In the genomic region with DNA sequence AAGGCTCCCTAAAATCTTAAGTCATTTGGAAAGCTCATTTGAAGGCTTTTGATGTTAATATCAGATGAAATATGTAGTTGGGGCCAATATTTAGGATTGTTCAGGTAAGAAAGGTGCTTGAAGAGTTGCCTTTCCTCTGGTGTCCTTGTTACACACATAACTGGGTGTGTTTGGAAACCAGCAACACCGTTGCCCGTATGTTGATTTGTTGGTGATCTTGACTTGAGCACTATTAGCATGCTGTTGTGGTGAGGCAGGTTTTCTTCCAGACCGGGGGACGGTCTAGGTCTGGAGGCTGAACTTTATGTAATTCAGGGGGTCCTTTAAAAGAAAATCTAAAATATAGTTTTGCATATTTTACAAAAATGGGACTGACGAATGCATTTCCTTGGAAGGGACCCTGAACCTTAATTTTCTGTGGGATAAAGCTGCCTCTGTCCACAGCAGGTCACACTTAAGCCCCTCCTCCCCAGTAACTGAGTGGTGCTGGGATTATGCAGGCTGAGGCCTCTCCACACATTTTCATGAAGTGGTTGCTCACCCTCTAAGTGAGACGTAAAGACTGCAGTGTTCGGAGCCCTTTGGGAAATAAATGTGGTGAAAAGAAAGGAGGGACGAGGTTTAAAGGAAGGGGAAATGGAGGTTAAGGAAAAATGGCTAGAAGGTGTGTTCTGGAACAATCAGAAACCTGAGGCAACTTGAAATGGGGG, we compare ENCODE assay signal across 7 cellular contexts. TPM values are rescaled to one million over a fixed set of nuclear protein-coding genes. Genes with fewer than 3 reads are reported as not detected.
DNase-seq lines count a peak whose midpoint lies in the region; ATAC-seq and TF ChIP-seq lines count a peak whose summit lies in the region.

No MANE protein-coding gene starts in this region.

- DNase-seq in adrenal gland = no peak
- DNase-seq in testis = no peak
- DNase-seq in NCI-H1930 (lab: John Stamatoyannopoulos, UW) = no peak

- TF ChIP-seq POLR2A in adrenal gland (IDR thresholded peaks at IDR 0.05) = no peak
- TF ChIP-seq POLR2A in testis (IDR thresholded peaks at IDR 0.05) = no peak

- H3K9ac ChIP-seq in HUES48 (ENCODE audit: low read depth, low read length) = peak overlapping the region; percentile 96

- H3K4me1 ChIP-seq in HUES48 (ENCODE audit: control insufficient read depth, insufficient read depth, low read length) (peaks cover 28% of the 10 kb centered on the region), adrenal gland (replicated peaks in 1 of 2) (peaks cover 0 to 40% of the 10 kb centered on the region in 2 donors), testis (peaks cover 22% of the 10 kb centered on the region)

- WGBS in adrenal gland, 4 donors = 45 to 53% (median 50%) methylated on average over 8 of the region's 8 CpGs
- WGBS in testis, 2 donors = 38 to 39% methylated on average over 8 of the region's 8 CpGs

- H3K36me3 ChIP-seq in HUES48 (ENCODE audit: control insufficient read depth, insufficient read depth, low read length) (peaks cover 58% of the 10 kb centered on the region), adrenal gland (replicated peaks in 1 of 2) (peaks cover 0 to 25% of the 10 kb centered on the region in 2 donors), testis (ENCODE audit: low read depth, missing control alignments) (no peaks in the 10 kb centered on the region)

- intact Hi-C loops in adrenal gland (cut with DNase I) = loop anchor here in 1 of 2 donors (10.0 kb wide), 1 partner anchor 281 kb away; a partner anchor contains a TSS
- intact Hi-C loops in testis (cut with DNase I; ENCODE audit: low total_unique reads) = no loop called here

- H3K27me3 ChIP-seq in HUES48 (ENCODE audit: control insufficient read depth, insufficient read depth, low read length) = no peaks in the 10 kb centered on the region; the same call in 1 of the 2 replicates
- no peaks in the 10 kb centered on the region for H3K27me3 ChIP-seq in adrenal gland
- H3K27me3 ChIP-seq in testis = no peaks in the 10 kb centered on the region

- H3K4me3 ChIP-seq in HUES48 (ENCODE audit: low read depth, low read length) = peak overlapping the region; percentile 80
- peak overlapping the region in 2 of 4 donors; percentile 79 to 98 for H3K4me3 ChIP-seq in adrenal gland
- H3K4me3 ChIP-seq in iPS-18c (ENCODE audit: insufficient read depth, low read depth, low read length) = peak overlapping the region; percentile 60
- peak overlapping the region in 1 of 2 donors; percentile 85 for H3K4me3 ChIP-seq in testis

- H3K27ac ChIP-seq in HUES48 (ENCODE audit: low read depth, low read length) = peak overlapping the region; percentile 97
- H3K27ac ChIP-seq in adrenal gland = peak overlapping the region in 3 of 5 donors; percentile 88 to 100 (median 93)
- peak overlapping the region; percentile 91 to 97 for H3K27ac ChIP-seq in testis

- TF ChIP-seq CTCF in adrenal gland (IDR thresholded peaks at IDR 0.05) (no peak), testis (IDR thresholded peaks at IDR 0.05) (no peak)

- H3K9me3 ChIP-seq in HUES48 (ENCODE audit: control insufficient read depth, insufficient read depth, low read length) = no peaks in the 10 kb centered on the region
- H3K9me3 ChIP-seq in adrenal gland (replicated peaks in 1 of 3) = no peaks in the 10 kb centered on the region
- no peaks in the 10 kb centered on the region for H3K9me3 ChIP-seq in iPS-18c (ENCODE audit: control insufficient read depth, insufficient read depth, low read length)
- H3K9me3 ChIP-seq in testis = no peaks in the 10 kb centered on the region

- no peak for ATAC-seq in HG02588 (IDR thresholded peaks at IDR 0.05; ENCODE audit: unreplicated experiment)
- ATAC-seq in HG03457 (IDR thresholded peaks at IDR 0.05; ENCODE audit: unreplicated experiment) = no peak

RNA-seq across cellular contexts. Expression of a gene that starts 1.8 kb away (rescaled TPM):
- total RNA-seq in adrenal gland (100 to 1,000 TPM in 3 of 8 donors, 10 to 100 TPM in 5; 60.3 to 128 (median 85.1) TPM), testis (10 to 100 TPM; 27.2 to 47.6 TPM)
- polyA plus RNA-seq in adrenal gland (100 to 1,000 TPM in 1 of 3 donors, 10 to 100 TPM in 2; 50.6 to 116 (median 53.5) TPM), testis (ENCODE audit: insufficient read depth, low read depth, low replicate concordance) (48.9 TPM)
